2 cellular contexts compared by ENCODE assay signal in the genomic region with DNA sequence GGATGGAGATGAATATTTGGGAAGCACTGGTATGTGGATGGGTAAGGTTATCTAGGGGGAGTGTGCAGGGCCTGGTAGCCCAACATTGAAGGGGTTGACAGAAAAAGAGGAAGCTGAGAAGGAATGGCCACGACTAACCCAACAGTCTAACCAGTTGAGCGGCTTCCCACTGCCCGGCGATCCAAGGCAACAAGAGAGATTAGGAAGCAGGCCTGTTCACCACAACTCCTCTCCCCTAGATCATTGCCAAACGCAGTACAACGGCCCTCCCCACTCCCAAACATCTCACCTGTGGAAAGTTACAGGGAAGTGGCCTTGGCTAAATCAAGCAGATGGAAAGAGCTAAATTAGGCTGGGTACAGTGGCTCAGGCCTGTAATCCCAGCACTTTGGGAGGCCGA.
TF ChIP-seq lines count a peak whose summit lies in the region.

No MANE protein-coding gene starts in this region.

TF ChIP-seq in HCT116, 20 proteins besides CTCF, POLR2A, EP300 and RAD21:
- no peak for TF ChIP-seq CBX3 (IDR thresholded peaks at IDR 0.05; ENCODE audit: low read depth)
- no peak for TF ChIP-seq TCF7L2 (IDR thresholded peaks at IDR 0.05; ENCODE audit: borderline replicate concordance, extremely low read depth, insufficient read depth, insufficient read length)
- TF ChIP-seq SIN3A (IDR thresholded peaks at IDR 0.05; ENCODE audit: low read depth): no peak
- TF ChIP-seq FOSL1 (IDR thresholded peaks at IDR 0.05; ENCODE audit: low read depth): no peak
- TF ChIP-seq EGR1 (IDR thresholded peaks at IDR 0.05; ENCODE audit: low read depth): no peak
- TF ChIP-seq ELF1 (IDR thresholded peaks at IDR 0.05; ENCODE audit: borderline replicate concordance, low read depth): no peak
- no peak for TF ChIP-seq JUND (IDR thresholded peaks at IDR 0.05)
- TF ChIP-seq SP1 (IDR thresholded peaks at IDR 0.05; ENCODE audit: low read depth): no peak
- TF ChIP-seq, protein P1, sequence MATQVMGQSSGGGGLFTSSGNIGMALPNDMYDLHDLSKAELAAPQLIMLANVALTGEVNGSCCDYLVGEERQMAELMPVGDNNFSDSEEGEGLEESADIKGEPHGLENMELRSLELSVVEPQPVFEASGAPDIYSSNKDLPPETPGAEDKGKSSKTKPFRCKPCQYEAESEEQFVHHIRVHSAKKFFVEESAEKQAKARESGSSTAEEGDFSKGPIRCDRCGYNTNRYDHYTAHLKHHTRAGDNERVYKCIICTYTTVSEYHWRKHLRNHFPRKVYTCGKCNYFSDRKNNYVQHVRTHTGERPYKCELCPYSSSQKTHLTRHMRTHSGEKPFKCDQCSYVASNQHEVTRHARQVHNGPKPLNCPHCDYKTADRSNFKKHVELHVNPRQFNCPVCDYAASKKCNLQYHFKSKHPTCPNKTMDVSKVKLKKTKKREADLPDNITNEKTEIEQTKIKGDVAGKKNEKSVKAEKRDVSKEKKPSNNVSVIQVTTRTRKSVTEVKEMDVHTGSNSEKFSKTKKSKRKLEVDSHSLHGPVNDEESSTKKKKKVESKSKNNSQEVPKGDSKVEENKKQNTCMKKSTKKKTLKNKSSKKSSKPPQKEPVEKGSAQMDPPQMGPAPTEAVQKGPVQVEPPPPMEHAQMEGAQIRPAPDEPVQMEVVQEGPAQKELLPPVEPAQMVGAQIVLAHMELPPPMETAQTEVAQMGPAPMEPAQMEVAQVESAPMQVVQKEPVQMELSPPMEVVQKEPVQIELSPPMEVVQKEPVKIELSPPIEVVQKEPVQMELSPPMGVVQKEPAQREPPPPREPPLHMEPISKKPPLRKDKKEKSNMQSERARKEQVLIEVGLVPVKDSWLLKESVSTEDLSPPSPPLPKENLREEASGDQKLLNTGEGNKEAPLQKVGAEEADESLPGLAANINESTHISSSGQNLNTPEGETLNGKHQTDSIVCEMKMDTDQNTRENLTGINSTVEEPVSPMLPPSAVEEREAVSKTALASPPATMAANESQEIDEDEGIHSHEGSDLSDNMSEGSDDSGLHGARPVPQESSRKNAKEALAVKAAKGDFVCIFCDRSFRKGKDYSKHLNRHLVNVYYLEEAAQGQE (IDR thresholded peaks at IDR 0.05; ENCODE audit: low read depth): no peak
- TF ChIP-seq, protein P2, sequence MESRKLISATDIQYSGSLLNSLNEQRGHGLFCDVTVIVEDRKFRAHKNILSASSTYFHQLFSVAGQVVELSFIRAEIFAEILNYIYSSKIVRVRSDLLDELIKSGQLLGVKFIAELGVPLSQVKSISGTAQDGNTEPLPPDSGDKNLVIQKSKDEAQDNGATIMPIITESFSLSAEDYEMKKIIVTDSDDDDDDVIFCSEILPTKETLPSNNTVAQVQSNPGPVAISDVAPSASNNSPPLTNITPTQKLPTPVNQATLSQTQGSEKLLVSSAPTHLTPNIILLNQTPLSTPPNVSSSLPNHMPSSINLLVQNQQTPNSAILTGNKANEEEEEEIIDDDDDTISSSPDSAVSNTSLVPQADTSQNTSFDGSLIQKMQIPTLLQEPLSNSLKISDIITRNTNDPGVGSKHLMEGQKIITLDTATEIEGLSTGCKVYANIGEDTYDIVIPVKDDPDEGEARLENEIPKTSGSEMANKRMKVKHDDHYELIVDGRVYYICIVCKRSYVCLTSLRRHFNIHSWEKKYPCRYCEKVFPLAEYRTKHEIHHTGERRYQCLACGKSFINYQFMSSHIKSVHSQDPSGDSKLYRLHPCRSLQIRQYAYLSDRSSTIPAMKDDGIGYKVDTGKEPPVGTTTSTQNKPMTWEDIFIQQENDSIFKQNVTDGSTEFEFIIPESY (IDR thresholded peaks at IDR 0.05; ENCODE audit: extremely low read depth, insufficient replicate concordance, low read length): no peak
- no peak for TF ChIP-seq EZH2phosphoT487 (IDR thresholded peaks at IDR 0.05; ENCODE audit: borderline replicate concordance)
- no peak for TF ChIP-seq ZFX (IDR thresholded peaks at IDR 0.05)
- TF ChIP-seq, protein P3, sequence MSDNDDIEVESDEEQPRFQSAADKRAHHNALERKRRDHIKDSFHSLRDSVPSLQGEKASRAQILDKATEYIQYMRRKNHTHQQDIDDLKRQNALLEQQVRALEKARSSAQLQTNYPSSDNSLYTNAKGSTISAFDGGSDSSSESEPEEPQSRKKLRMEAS (IDR thresholded peaks at IDR 0.05): no peak
- no peak for TF ChIP-seq EZH2 (IDR thresholded peaks at IDR 0.05)
- no peak for TF ChIP-seq POLR2AphosphoS5 (IDR thresholded peaks at IDR 0.05; ENCODE audit: low read depth, low read length)
- TF ChIP-seq YY1 (IDR thresholded peaks at IDR 0.05; ENCODE audit: extremely low read depth, insufficient replicate concordance, low read depth, low read length): no peak
- TF ChIP-seq, protein P4, sequence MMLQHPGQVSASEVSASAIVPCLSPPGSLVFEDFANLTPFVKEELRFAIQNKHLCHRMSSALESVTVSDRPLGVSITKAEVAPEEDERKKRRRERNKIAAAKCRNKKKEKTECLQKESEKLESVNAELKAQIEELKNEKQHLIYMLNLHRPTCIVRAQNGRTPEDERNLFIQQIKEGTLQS (IDR thresholded peaks at IDR 0.05): no peak
- TF ChIP-seq CEBPB (IDR thresholded peaks at IDR 0.05; ENCODE audit: low read depth): no peak
- TF ChIP-seq SRF (IDR thresholded peaks at IDR 0.05; ENCODE audit: low read depth): no peak

TF ChIP-seq in K562, 482 proteins besides CTCF, POLR2A, EP300 and RAD21:
- TF ChIP-seq CHD4 (IDR thresholded peaks at IDR 0.05; ENCODE audit: insufficient read depth, insufficient replicate concordance, low read depth, low read length, poor library complexity, severe bottlenecking): no peak
- no peak for TF ChIP-seq NELFE (IDR thresholded peaks at IDR 0.05; ENCODE audit: insufficient read depth, insufficient read length)
- TF ChIP-seq, protein P5, sequence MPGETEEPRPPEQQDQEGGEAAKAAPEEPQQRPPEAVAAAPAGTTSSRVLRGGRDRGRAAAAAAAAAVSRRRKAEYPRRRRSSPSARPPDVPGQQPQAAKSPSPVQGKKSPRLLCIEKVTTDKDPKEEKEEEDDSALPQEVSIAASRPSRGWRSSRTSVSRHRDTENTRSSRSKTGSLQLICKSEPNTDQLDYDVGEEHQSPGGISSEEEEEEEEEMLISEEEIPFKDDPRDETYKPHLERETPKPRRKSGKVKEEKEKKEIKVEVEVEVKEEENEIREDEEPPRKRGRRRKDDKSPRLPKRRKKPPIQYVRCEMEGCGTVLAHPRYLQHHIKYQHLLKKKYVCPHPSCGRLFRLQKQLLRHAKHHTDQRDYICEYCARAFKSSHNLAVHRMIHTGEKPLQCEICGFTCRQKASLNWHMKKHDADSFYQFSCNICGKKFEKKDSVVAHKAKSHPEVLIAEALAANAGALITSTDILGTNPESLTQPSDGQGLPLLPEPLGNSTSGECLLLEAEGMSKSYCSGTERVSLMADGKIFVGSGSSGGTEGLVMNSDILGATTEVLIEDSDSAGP (CRISPR knock-in tag; IDR thresholded peaks at IDR 0.05): no peak
- TF ChIP-seq, protein P6, sequence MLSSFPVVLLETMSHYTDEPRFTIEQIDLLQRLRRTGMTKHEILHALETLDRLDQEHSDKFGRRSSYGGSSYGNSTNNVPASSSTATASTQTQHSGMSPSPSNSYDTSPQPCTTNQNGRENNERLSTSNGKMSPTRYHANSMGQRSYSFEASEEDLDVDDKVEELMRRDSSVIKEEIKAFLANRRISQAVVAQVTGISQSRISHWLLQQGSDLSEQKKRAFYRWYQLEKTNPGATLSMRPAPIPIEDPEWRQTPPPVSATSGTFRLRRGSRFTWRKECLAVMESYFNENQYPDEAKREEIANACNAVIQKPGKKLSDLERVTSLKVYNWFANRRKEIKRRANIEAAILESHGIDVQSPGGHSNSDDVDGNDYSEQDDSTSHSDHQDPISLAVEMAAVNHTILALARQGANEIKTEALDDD (IDR thresholded peaks at IDR 0.05): peak; percentile 85
